8 cellular contexts compared by ENCODE assay signal in the genomic region with DNA sequence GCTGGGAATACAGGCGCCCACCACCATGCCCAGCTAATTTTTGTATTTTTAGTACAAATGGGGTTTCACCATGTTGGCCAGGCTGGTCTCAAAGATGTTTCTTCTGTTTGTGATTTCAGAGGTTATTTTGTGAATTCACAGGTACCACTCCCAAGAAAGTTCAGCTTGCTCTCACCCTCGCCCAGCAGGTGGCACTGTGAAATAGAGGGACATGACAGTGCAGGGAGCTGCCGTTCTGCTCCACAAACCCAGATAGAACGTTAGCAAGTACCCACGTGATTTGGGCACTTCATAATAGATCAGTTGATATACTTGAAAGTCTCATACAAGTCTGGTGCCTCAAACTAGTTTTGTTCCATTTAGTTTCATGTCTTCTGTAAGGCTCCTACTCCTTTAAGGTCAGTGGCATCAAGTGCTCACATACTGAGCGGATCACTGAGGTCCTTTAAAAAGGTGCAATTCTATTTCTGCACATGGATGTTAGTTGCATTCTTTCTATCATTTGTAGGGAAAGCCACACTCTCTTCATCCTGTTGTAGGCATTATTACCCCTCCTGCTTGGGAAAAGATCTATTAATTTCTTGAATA. TPM values are rescaled to one million over a fixed set of nuclear protein-coding genes. Genes with fewer than 3 reads are reported as not detected.
A peak's percentile ranks its signal among the peaks of the same experiment; 100 is the strongest.
DNase-seq lines count a peak whose midpoint lies in the region; ATAC-seq and TF ChIP-seq lines count a peak whose summit lies in the region.

No MANE protein-coding gene starts in this region.

- H3K9ac ChIP-seq in Loucy (ENCODE audit: low read depth, low read length, poor library complexity, severe bottlenecking) (peak overlapping the region; percentile 52), parathyroid adenoma (no peak overlapping the region)

- H2AFZ ChIP-seq in Loucy (ENCODE audit: low read length), result peak overlapping the region; percentile 31; the same call in 1 of the 2 replicates
- H2AFZ ChIP-seq in parathyroid adenoma, result no peak overlapping the region

- TF ChIP-seq CTCF in Loucy (conservative IDR thresholded peaks at IDR 0.05; ENCODE audit: low read length) (peak; percentile 87), gastroesophageal sphincter (IDR thresholded peaks at IDR 0.05) (peak; percentile 39 to 80 (median 72)), parathyroid adenoma (IDR thresholded peaks at IDR 0.05) (peak; percentile 81), tibial nerve (IDR thresholded peaks at IDR 0.05) (peak; percentile 47 to 73 (median 64))

- H4K20me1 ChIP-seq in Loucy (ENCODE audit: insufficient read depth, low read length, poor library complexity, severe bottlenecking), result no peaks in the 10 kb centered on the region

- DNase-seq in DMS53 treated with DMSO at 0.1 percent for 48 hours (lab: John Stamatoyannopoulos, UW; ENCODE audit: unreplicated experiment), result peak; percentile 45
- DNase-seq in SIG-M5 (lab: John Stamatoyannopoulos, UW), result peak; percentile 11
- DNase-seq in activated T-helper 9 cell treated with anti-CD3 and anti-CD28 coated beads, Interleukin-2, amount 50 U/mL, for 16 hours (ENCODE audit: low read depth), result peak; percentile 60
- DNase-seq in tibial nerve (ENCODE audit: low spot score in 2 of 2), result peak; percentile 53 to 82

- ATAC-seq in GM21786 (IDR thresholded peaks at IDR 0.05; ENCODE audit: unreplicated experiment) (peak; percentile 61), gastroesophageal sphincter (peak; percentile 67)

- H3K4me2 ChIP-seq in Loucy (ENCODE audit: low read depth, low read length, poor library complexity, severe bottlenecking) (peak overlapping the region; percentile 84), parathyroid adenoma (ENCODE audit: low read length) (no peak overlapping the region)

- TF ChIP-seq POLR2A in gastroesophageal sphincter (IDR thresholded peaks at IDR 0.05) (no peak), tibial nerve (IDR thresholded peaks at IDR 0.05) (no peak)

- H3K79me2 ChIP-seq in Loucy (ENCODE audit: insufficient read depth, low read length) (no peaks in the 10 kb centered on the region), parathyroid adenoma (no peaks in the 10 kb centered on the region)

- H3K27ac ChIP-seq in gastroesophageal sphincter (peak overlapping the region in 2 of 4 donors; percentile 4 to 8), parathyroid adenoma (no peak overlapping the region), tibial nerve (no peak overlapping the region)

- peaks cover 7% of the 10 kb centered on the region; the same call in 1 of the 2 replicates for H3F3A ChIP-seq in Loucy (ENCODE audit: low read depth)

- WGBS in gastroesophageal sphincter (ENCODE audit: low coverage in 1 of 2), 2 donors, result 28 to 30% methylated on average over 6 of the region's 6 CpGs
- WGBS in tibial nerve, 2 donors, result 30 to 41% methylated on average over 6 of the region's 6 CpGs

- H3K9me3 ChIP-seq in Loucy (ENCODE audit: insufficient read depth, low read depth, low read length) (no peaks in the 10 kb centered on the region), gastroesophageal sphincter (no peaks in the 10 kb centered on the region), parathyroid adenoma (ENCODE audit: control insufficient read depth, low read length) (no peaks in the 10 kb centered on the region), tibial nerve (no peaks in the 10 kb centered on the region)

- TF ChIP-seq EP300 in gastroesophageal sphincter (IDR thresholded peaks at IDR 0.05) (no peak), tibial nerve (IDR thresholded peaks at IDR 0.05) (no peak)

- H3K4me3 ChIP-seq in Loucy (ENCODE audit: low read length, poor library complexity, severe bottlenecking), result peak overlapping the region; percentile 65
- H3K4me3 ChIP-seq in gastroesophageal sphincter, result no peak overlapping the region
- no peak overlapping the region for H3K4me3 ChIP-seq in parathyroid adenoma (ENCODE audit: low read depth, low read length)
- no peak overlapping the region for H3K4me3 ChIP-seq in tibial nerve

- peaks cover 48% of the 10 kb centered on the region for H3K4me1 ChIP-seq in Loucy (ENCODE audit: insufficient read depth, low read length, poor library complexity, severe bottlenecking)
- peaks cover 6 to 46% (median 6%) of the 10 kb centered on the region in 3 donors for H3K4me1 ChIP-seq in gastroesophageal sphincter
- H3K4me1 ChIP-seq in parathyroid adenoma, result no peaks in the 10 kb centered on the region
- H3K4me1 ChIP-seq in tibial nerve, result peaks cover 0 to 23% (median under 1%) of the 10 kb centered on the region in 4 donors

- no peaks in the 10 kb centered on the region for H3K36me3 ChIP-seq in Loucy (ENCODE audit: insufficient read depth, low read length)
- no peaks in the 10 kb centered on the region for H3K36me3 ChIP-seq in gastroesophageal sphincter
- H3K36me3 ChIP-seq in parathyroid adenoma (ENCODE audit: control insufficient read depth, insufficient read depth, low read length), result no peaks in the 10 kb centered on the region
- H3K36me3 ChIP-seq in tibial nerve, result no peaks in the 10 kb centered on the region

- H3K9me2 ChIP-seq in Loucy (replicated peaks; ENCODE audit: low read depth, low read length), result no peaks in the 10 kb centered on the region

- H3K27me3 ChIP-seq in Loucy (ENCODE audit: insufficient read depth, low read length, poor library complexity, severe bottlenecking), result no peaks in the 10 kb centered on the region
- H3K27me3 ChIP-seq in gastroesophageal sphincter, result no peaks in the 10 kb centered on the region
- H3K27me3 ChIP-seq in parathyroid adenoma (ENCODE audit: control insufficient read depth, insufficient read depth, low read length), result no peaks in the 10 kb centered on the region
- H3K27me3 ChIP-seq in tibial nerve, result no peaks in the 10 kb centered on the region

RNA-seq across cellular contexts. Expression of gene FILIP1L, which starts 45.4 kb away (rescaled TPM):
- total RNA-seq in gastroesophageal sphincter (100 to 1,000 TPM; 113 to 149 (median 122) TPM), tibial nerve (10 to 100 TPM; 26.7 to 46.3 (median 30.8) TPM)

Comparison
In these comparisons a context has a peak if more than half of its experiments do, and no peak if none do; other contexts are left out.
1. DNase-seq: peak in every context shown above with its lines; median percentile 68 in tibial nerve; 60 in activated T-helper 9 cell treated with anti-CD3 and anti-CD28 coated beads, Interleukin-2, amount 50 U/mL, for 16 hours; 45 in DMS53 treated with DMSO at 0.1 percent for 48 hours; 11 in SIG-M5.